In genomic region chr3:141422961-141423582, GRCh38 we compare ENCODE assay signal across 20 cellular contexts. TPM values are rescaled to one million over a fixed set of nuclear protein-coding genes. Genes with fewer than 3 reads are reported as not detected.
DNase-seq lines count a peak whose midpoint lies in the region; ATAC-seq, FAIRE-seq and TF ChIP-seq lines count a peak whose summit lies in the region.
"Had no signal": no experiment of that assay in that cellular context is flagged by ENCODE, and none has a peak within 500 bp of the region (broad histone marks: within the 10 kb centered on the region; RNA-seq: fewer than 3 reads in every experiment).

No MANE protein-coding gene starts in this region.

- peak overlapping the region; percentile 80 for H3K27ac Mint-ChIP-seq in MCF 10A (ENCODE audit: low read depth, unreplicated experiment)
- H3K27ac Mint-ChIP-seq: dendritic cell treated with granulocyte-macrophage colony-stimulating factor and Interleukin-4, amounts not matched to agents 40 ng/mL and 50 ng/mL, for 4 days; WTC11 had no signal

- H3K9me3 ChIP-seq in mammary epithelial cell (replicated peaks; ENCODE audit: insufficient read depth, low read length) = no peaks in the 10 kb centered on the region
- H3K9me3 ChIP-seq in endothelial cell of umbilical vein (replicated peaks; ENCODE audit: control insufficient read depth, insufficient read depth, low read length) = no peaks in the 10 kb centered on the region
- no peaks in the 10 kb centered on the region for H3K9me3 ChIP-seq in mesenchymal stem cell (ENCODE audit: control insufficient read depth, low read length)
- H3K9me3 ChIP-seq in upper lobe of right lung = no peaks in the 10 kb centered on the region
- H3K9me3 ChIP-seq: adrenal gland, BLaER1, heart left ventricle had no signal

- H3K79me1 ChIP-seq in mesenchymal stem cell (replicated peaks; ENCODE audit: low read length, poor library complexity, severe bottlenecking) = peaks cover 34% of the 10 kb centered on the region

- CTCF ChIA-PET in MCF 10A (lab: Yijun Ruan, JAX) = interaction anchor here (0.5 to 10.8 kb wide), 6 partner anchors 18 to 1752 kb away, joined by 3 to 109 read pairs (median 7); no protein-coding TSS in a partner anchor
- CTCF ChIA-PET in mammary epithelial cell (lab: Charles Lee; ENCODE audit: low non-redundant PET) = no interaction called here
- CTCF ChIA-PET in endothelial cell of umbilical vein (lab: Charles Lee) = interaction anchor here (0.8 to 4.6 kb wide), 10 partner anchors 17 to 120 kb away, joined by 3 to 38 read pairs (median 5); no protein-coding TSS in a partner anchor

- H4K20me1 ChIP-seq in mammary epithelial cell (ENCODE audit: insufficient read depth, low read length) (no peaks in the 10 kb centered on the region), endothelial cell of umbilical vein (replicated peaks; ENCODE audit: control insufficient read depth, extremely low read depth, insufficient read depth, low read length) (no peaks in the 10 kb centered on the region)
- H4K20me1 ChIP-seq: BLaER1 had no signal

- H2AFZ ChIP-seq in mammary epithelial cell (ENCODE audit: low read depth, low read length) (no peak overlapping the region), endothelial cell of umbilical vein (ENCODE audit: low read depth, low read length) (no peak overlapping the region), mesenchymal stem cell (ENCODE audit: low read depth, low read length) (no peak overlapping the region)

- intact Hi-C loops in MCF 10A (cut with micrococcal nuclease) = no loop called here
- intact Hi-C loops in mammary epithelial cell (cut with micrococcal nuclease) = no loop called here
- intact Hi-C loops in endothelial cell of umbilical vein (cut with micrococcal nuclease) = no loop called here
- intact Hi-C loops in upper lobe of right lung (cut with DNase I) = no loop called here

- no peaks in the 10 kb centered on the region for H3K27me3 Mint-ChIP-seq in MCF 10A (ENCODE audit: insufficient read depth, unreplicated experiment)
- no peaks in the 10 kb centered on the region for H3K27me3 Mint-ChIP-seq in activated T-cell treated with anti-CD3 and anti-CD28 coated beads, Interleukin-2, amount 50 U/mL, for 4 hours (ENCODE audit: low read depth)
- H3K27me3 Mint-ChIP-seq: dendritic cell treated with granulocyte-macrophage colony-stimulating factor and Interleukin-4, amounts not matched to agents 40 ng/mL and 50 ng/mL, for 4 days had no signal

- H2AK5ac ChIP-seq in mesenchymal stem cell (ENCODE audit: low read length, severe bottlenecking) = no peak overlapping the region

- ATAC-seq in upper lobe of right lung (peak; percentile 66), GM19328 (IDR thresholded peaks at IDR 0.05; ENCODE audit: unreplicated experiment) (no peak)
- ATAC-seq in activated T-cell treated with anti-CD3 and anti-CD28 coated beads, Interleukin-2, amount 50 U/mL, for 4 hours = no peak
- ATAC-seq: WTC11 had no signal

- no peak overlapping the region for H4K8ac ChIP-seq in mesenchymal stem cell (ENCODE audit: low read length)

- H2BK15ac ChIP-seq in mesenchymal stem cell (ENCODE audit: low read depth, poor library complexity, severe bottlenecking) = no peak overlapping the region

- TF ChIP-seq CTCF in MCF 10A (IDR thresholded peaks at IDR 0.05; ENCODE audit: unreplicated experiment) (no peak), mammary epithelial cell (conservative IDR thresholded peaks at IDR 0.05 in 1 of 2, IDR thresholded peaks at IDR 0.05 in 1 of 2; ENCODE audit: extremely low read depth in 1 of 2, insufficient read depth in 1 of 2, low read depth in 1 of 2, low read length in 2 of 2) (no peak), endothelial cell of umbilical vein (IDR thresholded peaks at IDR 0.05; ENCODE audit: extremely low read depth in 1 of 2, insufficient read depth in 1 of 2, low read depth in 1 of 2, low read length in 2 of 2) (no peak), upper lobe of right lung (IDR thresholded peaks at IDR 0.05) (no peak)

- POLR2A ChIA-PET in MCF 10A (lab: Yijun Ruan, JAX) (interaction anchor here (0.7 to 5.8 kb wide), 4 partner anchors 11 to 25 kb away, joined by 3 to 27 read pairs (median 3); no protein-coding TSS in a partner anchor), endothelial cell of umbilical vein (lab: Charles Lee) (no interaction called here)

- H3K79me2 ChIP-seq in mammary epithelial cell (ENCODE audit: insufficient read depth, low read length) (peaks cover 70% of the 10 kb centered on the region), endothelial cell of umbilical vein (ENCODE audit: control insufficient read depth, insufficient read depth, low read length) (peaks cover 66% of the 10 kb centered on the region)

- no peaks in the 10 kb centered on the region for H3K9me1 ChIP-seq in endothelial cell of umbilical vein (replicated peaks; ENCODE audit: control insufficient read depth, extremely low read depth, insufficient read depth, low read length)

- no peak overlapping the region for H3K4me3 Mint-ChIP-seq in MCF 10A (ENCODE audit: unreplicated experiment)
- H3K4me3 Mint-ChIP-seq in activated T-cell treated with anti-CD3 and anti-CD28 coated beads, Interleukin-2, amount 50 U/mL, for 4 hours = no peak overlapping the region
- H3K4me3 Mint-ChIP-seq: dendritic cell treated with granulocyte-macrophage colony-stimulating factor and Interleukin-4, amounts not matched to agents 40 ng/mL and 50 ng/mL, for 4 days; WTC11 had no signal

- H3K4ac ChIP-seq in mesenchymal stem cell (ENCODE audit: low read depth in 1 of 2, low read length in 2 of 2) = no peak overlapping the region

- H2BK5ac ChIP-seq in mesenchymal stem cell (ENCODE audit: low read depth, low read length, poor library complexity, severe bottlenecking) = no peak overlapping the region

- peaks cover 12% of the 10 kb centered on the region for H3K36me3 ChIP-seq in mammary epithelial cell (ENCODE audit: insufficient read depth, low read length)
- peaks cover 3 to 11% of the 10 kb centered on the region in 2 experiments for H3K36me3 ChIP-seq in endothelial cell of umbilical vein (ENCODE audit: control insufficient read depth in 2 of 2, extremely low read depth in 1 of 2, insufficient read depth in 2 of 2, low read length in 2 of 2)
- H3K36me3 ChIP-seq in mesenchymal stem cell (ENCODE audit: control insufficient read depth in 1 of 2, insufficient read depth in 2 of 2, low read depth in 1 of 2, low read length in 2 of 2) = peaks cover 20 to 88% of the 10 kb centered on the region in 2 experiments
- H3K36me3 ChIP-seq in upper lobe of right lung = peaks cover 5% of the 10 kb centered on the region
- H3K36me3 ChIP-seq: BLaER1 had no signal

- peaks cover 29% of the 10 kb centered on the region for H3K4me1 Mint-ChIP-seq in MCF 10A (ENCODE audit: insufficient read depth, unreplicated experiment)
- peaks cover 42% of the 10 kb centered on the region for H3K4me1 Mint-ChIP-seq in activated T-cell treated with anti-CD3 and anti-CD28 coated beads, Interleukin-2, amount 50 U/mL, for 4 hours (ENCODE audit: low read depth)

- peak; percentile 42 for FAIRE-seq in endothelial cell of umbilical vein (lab: Jason Lieb, UNC)
- FAIRE-seq: bronchial epithelial cell had no signal

- TF ChIP-seq POLR2A in endothelial cell of umbilical vein (IDR thresholded peaks at IDR 0.05; ENCODE audit: low read depth, low read length) = no peak

- H3K23ac ChIP-seq in mesenchymal stem cell (ENCODE audit: low read length in 2 of 2) = no peak overlapping the region

- H3K14ac ChIP-seq in mesenchymal stem cell (ENCODE audit: low read length in 2 of 2) = no peak overlapping the region

- H3K27me3 ChIP-seq in mammary epithelial cell (ENCODE audit: insufficient read depth, low read length) (no peaks in the 10 kb centered on the region), endothelial cell of umbilical vein (ENCODE audit: control insufficient read depth in 2 of 2, insufficient read depth in 2 of 2, low read length in 2 of 2) (no peaks in the 10 kb centered on the region), mesenchymal stem cell (ENCODE audit: control insufficient read depth in 1 of 2, insufficient read depth in 1 of 2, low read length in 2 of 2) (no peaks in the 10 kb centered on the region), upper lobe of right lung (no peaks in the 10 kb centered on the region)
- H3K27me3 ChIP-seq: adrenal gland, BLaER1, heart left ventricle had no signal

- in situ Hi-C loops in mammary epithelial cell (cut with MboI; ENCODE audit: low sequenced_read_pairs in 2 of 2) = no loop called here

- H3K27ac ChIP-seq in mammary epithelial cell (ENCODE audit: insufficient read depth, low read depth, low read length) (no peak overlapping the region), endothelial cell of umbilical vein (ENCODE audit: insufficient read depth, low read depth, low read length) (no peak overlapping the region), mesenchymal stem cell (ENCODE audit: low read length, poor library complexity, severe bottlenecking) (no peak overlapping the region), upper lobe of right lung (no peak overlapping the region)
- H3K27ac ChIP-seq: BLaER1 had no signal

- H3K9ac ChIP-seq in mammary epithelial cell (ENCODE audit: insufficient read depth, low read length) (no peak overlapping the region), endothelial cell of umbilical vein (replicated peaks; ENCODE audit: extremely low read depth, insufficient read depth, low read length) (no peak overlapping the region), mesenchymal stem cell (ENCODE audit: low read length) (no peak overlapping the region)
- H3K9ac ChIP-seq: BLaER1 had no signal

- no peak overlapping the region for H2BK12ac ChIP-seq in mesenchymal stem cell (ENCODE audit: low read length in 2 of 2)

- no peak overlapping the region for H3K4me2 ChIP-seq in mammary epithelial cell (ENCODE audit: insufficient read depth, low read depth, low read length)
- H3K4me2 ChIP-seq in endothelial cell of umbilical vein (ENCODE audit: insufficient read depth, low read length) = no peak overlapping the region
- H3K4me2 ChIP-seq in mesenchymal stem cell (ENCODE audit: low read length, poor library complexity, severe bottlenecking) = no peak overlapping the region
- H3K4me2 ChIP-seq: BLaER1 had no signal

- H3K4me3 ChIP-seq in mammary epithelial cell (replicated peaks in 1 of 3; ENCODE audit: insufficient read depth in 1 of 3, low read depth in 2 of 3, low read length in 3 of 3) (no peak overlapping the region), endothelial cell of umbilical vein (replicated peaks in 1 of 3; ENCODE audit: insufficient read depth in 1 of 3, low read depth in 1 of 3, low read length in 3 of 3) (no peak overlapping the region), mesenchymal stem cell (ENCODE audit: insufficient read depth in 1 of 2, low read depth in 1 of 2, low read length in 2 of 2) (no peak overlapping the region), upper lobe of right lung (no peak overlapping the region)
- H3K4me3 ChIP-seq: adrenal gland, BLaER1, heart left ventricle had no signal

- no peak overlapping the region for H3K18ac ChIP-seq in mesenchymal stem cell (ENCODE audit: low read depth in 1 of 2, low read length in 2 of 2)

- WGBS in mammary epithelial cell (ENCODE audit: low coverage, missing lambda C conversion rate) = 94% methylated on average over 6 of the region's 6 CpGs
- 62% methylated on average over 4 of the region's 6 CpGs for WGBS in mesenchymal stem cell

- TSS peak; percentile 1 for BruUV-seq in MCF 10A (replicated peaks; lab: Mats Ljungman, UMichigan)
- BruUV-seq in mammary epithelial cell (replicated peaks; lab: Mats Ljungman, UMichigan) = no TSS peak
- no TSS peak for BruUV-seq in endothelial cell of umbilical vein (replicated peaks; lab: Mats Ljungman, UMichigan)

- no peaks in the 10 kb centered on the region for H3K9me3 Mint-ChIP-seq in MCF 10A (ENCODE audit: unreplicated experiment)
- H3K9me3 Mint-ChIP-seq in activated T-cell treated with anti-CD3 and anti-CD28 coated beads, Interleukin-2, amount 50 U/mL, for 4 hours = no peaks in the 10 kb centered on the region
- H3K9me3 Mint-ChIP-seq: IgD-negative memory B cell had no signal

- H2BK120ac ChIP-seq in mesenchymal stem cell (ENCODE audit: low read depth, low read length) = no peak overlapping the region

- DNase-seq in MCF 10A (ENCODE audit: unreplicated experiment) (no peak), mammary epithelial cell (no peak), endothelial cell of umbilical vein (ENCODE audit: low read depth, low spot score) (no peak), mesenchymal stem cell (peak; percentile 68), upper lobe of right lung (no peak), mucosa of gallbladder (ENCODE audit: low spot score) (no peak)
- DNase-seq in activated T-cell treated with anti-CD3 and anti-CD28 coated beads, Interleukin-2, amount 50 U/mL, for 4 hours = no peak
- DNase-seq: ACHN, adrenal gland, Calu3, heart left ventricle, NCI-H526 treated with DMSO at 0.1 percent for 48 hours, nucleus accumbens, T1000 had no signal

- dilution Hi-C loops in mammary epithelial cell (cut with HindIII; ENCODE audit: low sequenced_read_pairs) = no loop called here
- dilution Hi-C loops in endothelial cell of umbilical vein (cut with MboI; ENCODE audit: extremely low pct_ligation_motif_present, low sequenced_read_pairs) = no loop called here

- H3K36me3 Mint-ChIP-seq in MCF 10A (ENCODE audit: insufficient read depth, unreplicated experiment) = peaks cover 83% of the 10 kb centered on the region
- peaks cover 23% of the 10 kb centered on the region for H3K36me3 Mint-ChIP-seq in activated T-cell treated with anti-CD3 and anti-CD28 coated beads, Interleukin-2, amount 50 U/mL, for 4 hours (ENCODE audit: insufficient read depth)
- H3K36me3 Mint-ChIP-seq: WTC11 had no signal

- H3K4me1 ChIP-seq in mammary epithelial cell (ENCODE audit: insufficient read depth, low read length) (peaks cover 27% of the 10 kb centered on the region), endothelial cell of umbilical vein (ENCODE audit: control insufficient read depth, extremely low read depth, insufficient read depth, low read length) (peaks cover 22% of the 10 kb centered on the region), mesenchymal stem cell (ENCODE audit: control insufficient read depth, insufficient read depth, low read depth, low read length) (peaks cover 22% of the 10 kb centered on the region), upper lobe of right lung (peaks cover 57% of the 10 kb centered on the region)
- H3K4me1 ChIP-seq: BLaER1 had no signal

- H4K91ac ChIP-seq in mesenchymal stem cell (ENCODE audit: low read length) = no peak overlapping the region

RNA-seq across cellular contexts. Expression of gene ZBTB38, which starts 54.8 kb away (rescaled TPM):
- total RNA-seq in MCF 10A (2022) = 168 and 186 TPM in 2 replicates
- 100 to 1,000 TPM in 1 of 2 donors, 10 to 100 TPM in 1; 64.7 to 110 TPM for total RNA-seq in mammary epithelial cell
- polyA plus RNA-seq in mammary epithelial cell = 33.8 TPM
- polyA minus RNA-seq in mammary epithelial cell = 57.1 TPM
- total RNA-seq in endothelial cell of umbilical vein = 83.4 and 85.2 TPM in 2 replicates
- polyA plus RNA-seq in endothelial cell of umbilical vein = 25.5 and 31.1 TPM in 2 replicates
- polyA plus RNA-seq in endothelial cell of umbilical vein (2011; cell fraction: cytosol; rRNA removed) = 30.2 and 30.5 TPM in 2 replicates
- polyA plus RNA-seq in endothelial cell of umbilical vein (2011; cell fraction: nucleus; rRNA removed) = 57.4 and 59.3 TPM in 2 replicates
- polyA plus RNA-seq in endothelial cell of umbilical vein (2012) = 58.5 and 77.2 TPM in 2 replicates
- 130 and 159 TPM in 2 replicates for polyA minus RNA-seq in endothelial cell of umbilical vein
- polyA minus RNA-seq in endothelial cell of umbilical vein (2011; cell fraction: cytosol; rRNA and poly(A)+ RNA removed) = 30.9 TPM
- 158 and 229 TPM in 2 replicates for polyA minus RNA-seq in endothelial cell of umbilical vein (2011; cell fraction: nucleus; rRNA and poly(A)+ RNA removed)
- 42.0 TPM for polyA plus RNA-seq in mesenchymal stem cell (2013, experiment 1 of 2)
- 39.5 TPM for polyA plus RNA-seq in mesenchymal stem cell (2013, experiment 2 of 2)
- 118 TPM for total RNA-seq in upper lobe of right lung
- 159 TPM for total RNA-seq in mucosa of gallbladder
- total RNA-seq in activated T-cell treated with anti-CD3 and anti-CD28 coated beads, Interleukin-2, amount 50 U/mL, for 4 hours = 10 to 100 TPM; 15.4 to 22.5 (median 21.0) TPM
